Comparison of ENCODE assay signal across 9 cellular contexts in genomic region chr1:101356604-101357443, GRCh38.
DNase-seq lines count a peak whose midpoint lies in the region; ATAC-seq, FAIRE-seq and TF ChIP-seq lines count a peak whose summit lies in the region.
"Had no signal": no experiment of that assay in that cellular context is flagged by ENCODE, and none has a peak within 500 bp of the region (broad histone marks: within the 10 kb centered on the region; RNA-seq: fewer than 3 reads in every experiment).

No MANE protein-coding gene starts in this region.

- H3K9me2 ChIP-seq in Karpas-422 (replicated peaks; ENCODE audit: insufficient read depth, low read length), result no peaks in the 10 kb centered on the region

- no peaks in the 10 kb centered on the region for H3K79me2 ChIP-seq in Karpas-422 (ENCODE audit: low read length)

- TF ChIP-seq CTCF in D721Med (IDR thresholded peaks at IDR 0.05; ENCODE audit: insufficient read depth, missing control alignments) (no peak), omental fat pad (IDR thresholded peaks at IDR 0.05) (no peak)

- peaks cover 5% of the 10 kb centered on the region; the same call in 1 of the 2 replicates for H3K36me3 ChIP-seq in BLaER1
- H3K36me3 ChIP-seq in Karpas-422 (ENCODE audit: insufficient read depth, low read length), result no peaks in the 10 kb centered on the region; the same call in 1 of the 2 replicates

- no peak for DNase-seq in Karpas-422
- no peak for DNase-seq in D721Med (ENCODE audit: insufficient read length, low spot score)
- no peak for DNase-seq in NCI-H187 (lab: John Stamatoyannopoulos, UW)
- no peak for DNase-seq in omental fat pad (ENCODE audit: low spot score)
- no peak for DNase-seq in DMS 273 (lab: John Stamatoyannopoulos, UW; ENCODE audit: unreplicated experiment)

- H3K4me3 ChIP-seq in BLaER1 (no peak overlapping the region), Karpas-422 (ENCODE audit: low read length) (no peak overlapping the region)

- H3K27me3 ChIP-seq in BLaER1 (no peaks in the 10 kb centered on the region), Karpas-422 (ENCODE audit: low read length) (no peaks in the 10 kb centered on the region)

- H3K27ac ChIP-seq in BLaER1 (no peak overlapping the region), Karpas-422 (ENCODE audit: low read length) (peak overlapping the region; percentile 15; the same call in 1 of the 2 replicates)
- H3K27ac ChIP-seq: RWPE1 had no signal

- no peak overlapping the region for H2AFZ ChIP-seq in Karpas-422 (ENCODE audit: low read length)

- peaks cover 18% of the 10 kb centered on the region for H3K4me1 ChIP-seq in BLaER1
- H3K4me1 ChIP-seq in Karpas-422 (ENCODE audit: low read length), result peaks cover 38% of the 10 kb centered on the region

- no peaks in the 10 kb centered on the region for H4K20me1 ChIP-seq in BLaER1
- H4K20me1 ChIP-seq in Karpas-422 (ENCODE audit: insufficient read depth, low read depth, low read length), result no peaks in the 10 kb centered on the region

- no peak for FAIRE-seq in D721Med (lab: Jason Lieb, UNC)

- peak; percentile 32 for ATAC-seq in GM19324 (IDR thresholded peaks at IDR 0.05; ENCODE audit: low FRiP score, unreplicated experiment)
- ATAC-seq in HG02678 (IDR thresholded peaks at IDR 0.05; ENCODE audit: unreplicated experiment), result peak; percentile 32
- ATAC-seq in omental fat pad (ENCODE audit: low FRiP score), result no peak

- H3K9ac ChIP-seq in BLaER1 (no peak overlapping the region), Karpas-422 (ENCODE audit: low read length) (peak overlapping the region; percentile 42)

- peaks cover 37% of the 10 kb centered on the region for H3K9me3 ChIP-seq in BLaER1
- no peaks in the 10 kb centered on the region for H3K9me3 ChIP-seq in Karpas-422 (ENCODE audit: low read length)

- H3K4me2 ChIP-seq in BLaER1 (peak overlapping the region; percentile 38; the same call in 1 of the 2 replicates), Karpas-422 (ENCODE audit: low read depth, low read length, poor library complexity, severe bottlenecking) (peak overlapping the region; percentile 28)
